In the genomic region with DNA sequence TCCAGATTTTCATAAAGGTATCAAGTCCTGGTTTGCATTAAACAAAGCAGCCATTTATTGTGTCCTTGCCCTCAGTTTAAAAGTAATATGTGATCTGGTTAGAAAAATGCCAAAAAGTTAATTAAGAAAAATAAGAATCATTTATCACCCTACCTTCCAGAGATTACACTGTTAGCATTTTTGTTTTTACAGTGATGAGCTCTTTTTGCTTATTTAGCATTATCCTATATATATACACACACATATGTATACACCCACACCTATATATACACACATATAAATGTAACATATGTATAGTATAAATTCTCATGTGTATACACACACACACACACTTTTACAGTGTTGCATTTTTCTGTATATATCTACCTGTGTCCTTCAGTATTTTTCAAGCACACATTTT, we compare ENCODE assay signal across 11 cellular contexts.
"Had no signal": no experiment of that assay in that cellular context is flagged by ENCODE, and none has a peak within 500 bp of the region (broad histone marks: within the 10 kb centered on the region; RNA-seq: fewer than 3 reads in every experiment).

No MANE protein-coding gene starts in this region.

- FAIRE-seq: H1, H54 had no signal

- ATAC-seq: GM23338, HCT116 had no signal

- H3K27ac ChIP-seq: GM23248 had no signal

- H3K9ac ChIP-seq: GM23248 had no signal

- DNase-seq: GM23248, GOT3, H7, H9, HCEC 1CT, HFFc6 had no signal

- H3K36me3 ChIP-seq: HAP-1 had no signal

- H3K4me2 ChIP-seq: GM23338 had no signal

- H3K4me3 ChIP-seq: GM23248, GM23338, HAP-1 had no signal

- H3K4me1 ChIP-seq: HAP-1 had no signal

- H3K9me3 ChIP-seq: HAP-1 had no signal

- H2AFZ ChIP-seq: GM23248, GM23338 had no signal
